7 cellular contexts compared by ENCODE assay signal in the genomic region with DNA sequence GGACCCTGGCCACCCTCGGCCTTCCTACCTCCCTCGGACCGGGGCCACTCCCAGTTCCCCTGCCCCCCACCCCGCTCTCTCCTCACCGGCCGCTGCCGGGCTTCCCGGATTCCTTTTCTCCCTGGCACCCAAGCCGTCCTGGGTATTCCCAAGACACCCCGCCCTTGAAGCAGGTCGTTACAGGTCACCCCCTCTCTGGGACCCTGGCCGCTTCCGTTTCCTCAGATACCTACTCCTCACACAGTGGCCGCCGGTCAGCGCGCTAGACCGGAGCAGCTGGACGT. TPM values are rescaled to one million over a fixed set of nuclear protein-coding genes. Genes with fewer than 3 reads are reported as not detected.
DNase-seq lines count a peak whose midpoint lies in the region; ATAC-seq and TF ChIP-seq lines count a peak whose summit lies in the region.

No MANE protein-coding gene starts in this region.

- peak overlapping the region; percentile 63 to 95 (median 87) for H3K27ac Mint-ChIP-seq in IgD-negative memory B cell

- H3K9ac ChIP-seq in liver (ENCODE audit: low read depth in 1 of 2, low read length in 2 of 2), result peak overlapping the region; percentile 31 to 93

- H3K27me3 ChIP-seq in brain microvascular endothelial cell (replicated peaks) (no peaks in the 10 kb centered on the region), liver (ENCODE audit: control insufficient read depth in 4 of 4, insufficient read depth in 4 of 4, low read length in 3 of 4) (no peaks in the 10 kb centered on the region), transverse colon (no peaks in the 10 kb centered on the region)

- TF ChIP-seq POLR2A in transverse colon (IDR thresholded peaks at IDR 0.05), result no peak

- peak overlapping the region; percentile 74 for H3K27ac ChIP-seq in brain microvascular endothelial cell
- peak overlapping the region; percentile 90 to 96 for H3K27ac ChIP-seq in liver (ENCODE audit: low read depth in 1 of 2, low read length in 2 of 2)
- H3K27ac ChIP-seq in transverse colon, result peak overlapping the region; percentile 89 to 98 (median 94)

- DNase-seq in brain microvascular endothelial cell (no peak), transverse colon (peak; percentile 58), SIG-M5 (lab: John Stamatoyannopoulos, UW) (no peak), mucosa of gallbladder (ENCODE audit: low spot score) (no peak)

- intact Hi-C loops in transverse colon (cut with DNase I; ENCODE audit: low total_unique reads), result no loop called here

- no peaks in the 10 kb centered on the region for H3K36me3 ChIP-seq in brain microvascular endothelial cell (replicated peaks)
- no peaks in the 10 kb centered on the region for H3K36me3 ChIP-seq in liver (ENCODE audit: control insufficient read depth in 4 of 4, insufficient read depth in 3 of 4, low read depth in 1 of 4, low read length in 3 of 4)
- H3K36me3 ChIP-seq in transverse colon, result no peaks in the 10 kb centered on the region

- ATAC-seq in GM19023 (IDR thresholded peaks at IDR 0.05; ENCODE audit: unreplicated experiment), result peak; percentile 3

- TF ChIP-seq RAD21 in liver (IDR thresholded peaks at IDR 0.05), result no peak

- peaks cover 4% of the 10 kb centered on the region for H3K36me3 Mint-ChIP-seq in IgD-negative memory B cell

- TF ChIP-seq CTCF in brain microvascular endothelial cell (IDR thresholded peaks at IDR 0.05; ENCODE audit: low read depth, low read length, missing control alignments) (no peak), liver (IDR thresholded peaks at IDR 0.05; ENCODE audit: low read depth, low read length, missing input control) (no peak), transverse colon (IDR thresholded peaks at IDR 0.05) (no peak)

- H3K4me1 ChIP-seq in liver (ENCODE audit: control insufficient read depth in 4 of 4, insufficient read depth in 4 of 4, low read length in 3 of 4) (peaks cover 6 to 55% (median 54%) of the 10 kb centered on the region in 4 donors), transverse colon (peaks cover 4 to 81% (median 59%) of the 10 kb centered on the region in 4 donors)

- H3K4me3 Mint-ChIP-seq in IgD-negative memory B cell, result peak overlapping the region; percentile 91 to 100 (median 98)

- no peaks in the 10 kb centered on the region for H3K27me3 Mint-ChIP-seq in IgD-negative memory B cell

- H3K4me3 ChIP-seq in brain microvascular endothelial cell (ENCODE audit: low read depth, low read length) (peak overlapping the region; percentile 94), liver (ENCODE audit: low read depth in 1 of 3, low read length in 3 of 3) (peak overlapping the region; percentile 96 to 97 (median 96)), transverse colon (peak overlapping the region; percentile 74 to 98 (median 92))

- H3K4me1 Mint-ChIP-seq in IgD-negative memory B cell, result peaks cover 25 to 40% (median 31%) of the 10 kb centered on the region in 3 donors

- WGBS in liver, result 1% methylated on average over 19 of the region's 19 CpGs
- 1% methylated on average over 19 of the region's 19 CpGs; no CpG with 5 or more reads in 1 of the 2 donors for WGBS in transverse colon (ENCODE audit: low coverage in 1 of 2), 2 donors

- TF ChIP-seq EP300 in transverse colon (IDR thresholded peaks at IDR 0.05; ENCODE audit: low read depth), result no peak

- H3K9me3 Mint-ChIP-seq in IgD-negative memory B cell, result no peaks in the 10 kb centered on the region

- H3K9me3 ChIP-seq in liver (ENCODE audit: control insufficient read depth in 4 of 4, low read length in 3 of 4) (no peaks in the 10 kb centered on the region), transverse colon (no peaks in the 10 kb centered on the region)

- in situ Hi-C loops in brain microvascular endothelial cell (cut with HindIII; ENCODE audit: low pct_ligation_motif_present, low sequenced_read_pairs), result loop anchor here (25.0 kb wide), 2 partner anchors 171 to 271 kb away; no protein-coding TSS in a partner anchor
- in situ Hi-C loops in transverse colon (cut with MboI; ENCODE audit: low pct_ligation_motif_present in 1 of 4, low pct_unique_long_range_greater_than_20kb in 1 of 4, low sequenced_read_pairs in 3 of 4), result no loop called here

TF ChIP-seq in liver, 16 proteins besides CTCF, POLR2A, EP300 and RAD21:
- TF ChIP-seq, protein P1, sequence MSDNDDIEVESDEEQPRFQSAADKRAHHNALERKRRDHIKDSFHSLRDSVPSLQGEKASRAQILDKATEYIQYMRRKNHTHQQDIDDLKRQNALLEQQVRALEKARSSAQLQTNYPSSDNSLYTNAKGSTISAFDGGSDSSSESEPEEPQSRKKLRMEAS (IDR thresholded peaks at IDR 0.05), result no peak
- TF ChIP-seq FOXA1 (IDR thresholded peaks at IDR 0.05) (no peak), HNF4A (conservative IDR thresholded peaks at IDR 0.05) (no peak), HNF4G (IDR thresholded peaks at IDR 0.05) (no peak), FOXA2 (IDR thresholded peaks at IDR 0.05) (no peak), TAF1 (conservative IDR thresholded peaks at IDR 0.05) (no peak)
- TF ChIP-seq, protein P2, sequence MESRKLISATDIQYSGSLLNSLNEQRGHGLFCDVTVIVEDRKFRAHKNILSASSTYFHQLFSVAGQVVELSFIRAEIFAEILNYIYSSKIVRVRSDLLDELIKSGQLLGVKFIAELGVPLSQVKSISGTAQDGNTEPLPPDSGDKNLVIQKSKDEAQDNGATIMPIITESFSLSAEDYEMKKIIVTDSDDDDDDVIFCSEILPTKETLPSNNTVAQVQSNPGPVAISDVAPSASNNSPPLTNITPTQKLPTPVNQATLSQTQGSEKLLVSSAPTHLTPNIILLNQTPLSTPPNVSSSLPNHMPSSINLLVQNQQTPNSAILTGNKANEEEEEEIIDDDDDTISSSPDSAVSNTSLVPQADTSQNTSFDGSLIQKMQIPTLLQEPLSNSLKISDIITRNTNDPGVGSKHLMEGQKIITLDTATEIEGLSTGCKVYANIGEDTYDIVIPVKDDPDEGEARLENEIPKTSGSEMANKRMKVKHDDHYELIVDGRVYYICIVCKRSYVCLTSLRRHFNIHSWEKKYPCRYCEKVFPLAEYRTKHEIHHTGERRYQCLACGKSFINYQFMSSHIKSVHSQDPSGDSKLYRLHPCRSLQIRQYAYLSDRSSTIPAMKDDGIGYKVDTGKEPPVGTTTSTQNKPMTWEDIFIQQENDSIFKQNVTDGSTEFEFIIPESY (IDR thresholded peaks at IDR 0.05), result no peak
- TF ChIP-seq, protein P3, sequence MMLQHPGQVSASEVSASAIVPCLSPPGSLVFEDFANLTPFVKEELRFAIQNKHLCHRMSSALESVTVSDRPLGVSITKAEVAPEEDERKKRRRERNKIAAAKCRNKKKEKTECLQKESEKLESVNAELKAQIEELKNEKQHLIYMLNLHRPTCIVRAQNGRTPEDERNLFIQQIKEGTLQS (IDR thresholded peaks at IDR 0.05), result no peak

RNA-seq across cellular contexts. Expression of a gene that starts 0.5 kb away (rescaled TPM):
- polyA plus RNA-seq in IgD-negative memory B cell (58.3 TPM), liver (10 to 100 TPM; 23.2 to 28.9 TPM)
- total RNA-seq in liver (10 to 100 TPM; 21.2 to 45.8 TPM), transverse colon (100 to 1,000 TPM in 2 of 4 donors, 10 to 100 TPM in 2; 64.7 to 117 (median 103) TPM), mucosa of gallbladder (117 TPM)

RNA-seq across cellular contexts. Expression of a gene that starts 32.9 kb away (rescaled TPM):
- polyA plus RNA-seq in IgD-negative memory B cell (20.8 TPM), liver (1 to 10 TPM; 3.0 to 5.8 TPM)
- total RNA-seq in liver (10 to 100 TPM in 1 of 2 donors, 1 to 10 TPM in 1; 7.4 to 11.0 TPM), transverse colon (10 to 100 TPM in 3 of 4 donors, 1 to 10 TPM in 1; 9.6 to 39.8 (median 18.0) TPM), mucosa of gallbladder (15.3 TPM)
